1 cellular context compared by ENCODE assay signal in genomic region chr11:3160252-3161031, GRCh38.
TF ChIP-seq lines count a peak whose summit lies in the region.

No MANE protein-coding gene starts in this region.

TF ChIP-seq in PFSK-1, 5 proteins besides CTCF, POLR2A, EP300 and RAD21 (continued from another document):
- TF ChIP-seq REST (IDR thresholded peaks at IDR 0.05; ENCODE audit: insufficient read depth in 1 of 2, low read depth in 2 of 2, low read length in 2 of 2), result no peak
- peak; percentile 80; the same call in 1 of the 2 replicates for TF ChIP-seq SIN3A (IDR thresholded peaks at IDR 0.05; ENCODE audit: borderline replicate concordance, insufficient read depth, low read length)
- no peak for TF ChIP-seq POLR2AphosphoS5 (IDR thresholded peaks at IDR 0.05; ENCODE audit: low read depth, low read length)
- TF ChIP-seq TAF1 (IDR thresholded peaks at IDR 0.05; ENCODE audit: borderline replicate concordance, insufficient read depth, low read length), result no peak
TF ChIP-seq in PFSK-1: peak in this region for 2.
